Comparison of ENCODE assay signal across 8 cellular contexts in the genomic region with DNA sequence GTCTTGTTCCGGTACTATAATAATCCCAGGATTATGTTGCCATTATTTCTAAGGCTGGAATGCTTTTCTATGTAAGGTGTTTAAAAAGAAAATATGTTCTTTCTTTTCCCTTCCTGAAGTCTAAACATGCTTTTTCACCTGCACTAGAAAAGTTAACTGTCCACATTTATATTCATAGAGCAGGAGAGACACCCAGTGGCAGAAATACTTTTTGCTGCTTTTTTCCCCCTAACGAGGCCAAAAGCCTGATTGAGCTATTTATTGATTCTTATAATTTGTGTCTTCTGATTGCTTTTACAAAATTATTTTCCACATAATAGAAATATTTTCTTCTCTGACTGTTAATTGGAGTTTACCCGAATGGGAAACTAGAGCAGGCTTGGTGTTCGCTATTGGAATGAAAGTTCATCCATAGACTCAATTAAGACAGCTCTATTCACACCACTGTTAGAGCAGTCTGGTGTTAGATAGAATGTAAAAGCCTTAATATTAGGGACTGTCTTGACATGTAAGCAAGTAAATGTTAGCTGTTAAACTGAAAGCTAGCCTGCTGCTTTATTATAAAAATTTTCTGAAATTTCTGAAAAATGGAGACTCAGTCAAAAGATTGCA. TPM values are rescaled to one million over a fixed set of nuclear protein-coding genes. Genes with fewer than 3 reads are reported as not detected.
DNase-seq lines count a peak whose midpoint lies in the region; ATAC-seq, FAIRE-seq and TF ChIP-seq lines count a peak whose summit lies in the region.

No MANE protein-coding gene starts in this region.

- H3K27ac Mint-ChIP-seq in osteocyte (ENCODE audit: unreplicated experiment) (no peak overlapping the region), WTC11 (no peak overlapping the region)

- H3K36me3 Mint-ChIP-seq in osteocyte (ENCODE audit: unreplicated experiment) (peaks cover 26% of the 10 kb centered on the region), WTC11 (peaks cover 21% of the 10 kb centered on the region)

- H3F3A ChIP-seq in DOHH2 (ENCODE audit: control insufficient read depth, insufficient read depth), result no peaks in the 10 kb centered on the region

- DNase-seq in ACHN (peak; percentile 32), RKO (ENCODE audit: low spot score) (peak; percentile 48), endothelial cell of umbilical vein (ENCODE audit: low read depth, low spot score) (peak; percentile 46), osteocyte (ENCODE audit: extremely low spot score, unreplicated experiment) (no peak), WTC11 (ENCODE audit: low spot score) (no peak), HuH-7.5 (ENCODE audit: low spot score) (no peak)

- no peaks in the 10 kb centered on the region for H3K9me2 ChIP-seq in DOHH2 (replicated peaks; ENCODE audit: control insufficient read depth, low read length)

- intact Hi-C loops in endothelial cell of umbilical vein (cut with micrococcal nuclease), result loop anchor here (1.0 to 2.0 kb wide), 3 partner anchors 43 to 255 kb away; no protein-coding TSS in a partner anchor

- H3K27ac ChIP-seq in DOHH2 (ENCODE audit: low read depth, low read length) (no peak overlapping the region), endothelial cell of umbilical vein (ENCODE audit: insufficient read depth, low read depth, low read length) (no peak overlapping the region)

- H3K4me1 Mint-ChIP-seq in osteocyte (ENCODE audit: unreplicated experiment) (no peaks in the 10 kb centered on the region), WTC11 (no peaks in the 10 kb centered on the region)

- H3K4me3 ChIP-seq in DOHH2 (ENCODE audit: low read length), result no peak overlapping the region
- H3K4me3 ChIP-seq in endothelial cell of umbilical vein (replicated peaks in 1 of 3; ENCODE audit: insufficient read depth in 1 of 3, low read depth in 1 of 3, low read length in 3 of 3), result no peak overlapping the region

- H3K9ac ChIP-seq in endothelial cell of umbilical vein (replicated peaks; ENCODE audit: extremely low read depth, insufficient read depth, low read length), result no peak overlapping the region

- FAIRE-seq in endothelial cell of umbilical vein (lab: Jason Lieb, UNC), result no peak

- H3K79me2 ChIP-seq in DOHH2 (ENCODE audit: control insufficient read depth, low read length) (no peaks in the 10 kb centered on the region), endothelial cell of umbilical vein (ENCODE audit: control insufficient read depth, insufficient read depth, low read length) (no peaks in the 10 kb centered on the region)

- H3K9me3 ChIP-seq in DOHH2 (ENCODE audit: control insufficient read depth, insufficient read depth, low read length) (no peaks in the 10 kb centered on the region), endothelial cell of umbilical vein (replicated peaks; ENCODE audit: control insufficient read depth, insufficient read depth, low read length) (no peaks in the 10 kb centered on the region)

- no peak for TF ChIP-seq POLR2A in endothelial cell of umbilical vein (IDR thresholded peaks at IDR 0.05; ENCODE audit: low read depth, low read length)

- in situ Hi-C loops in ACHN (cut with HindIII; ENCODE audit: low pct_ligation_motif_present, low pct_unique_long_range_greater_than_20kb, low sequenced_read_pairs), result no loop called here

- dilution Hi-C loops in endothelial cell of umbilical vein (cut with MboI; ENCODE audit: extremely low pct_ligation_motif_present, low sequenced_read_pairs), result no loop called here

- H3K27me3 ChIP-seq in DOHH2 (ENCODE audit: control insufficient read depth, low read length), result no peaks in the 10 kb centered on the region
- no peaks in the 10 kb centered on the region for H3K27me3 ChIP-seq in endothelial cell of umbilical vein (ENCODE audit: control insufficient read depth in 2 of 2, insufficient read depth in 2 of 2, low read length in 2 of 2)

- H3K27me3 Mint-ChIP-seq in osteocyte (ENCODE audit: unreplicated experiment), result no peaks in the 10 kb centered on the region
- H3K27me3 Mint-ChIP-seq in WTC11 (ENCODE audit: low read depth), result no peaks in the 10 kb centered on the region

- H2AFZ ChIP-seq in endothelial cell of umbilical vein (ENCODE audit: low read depth, low read length), result no peak overlapping the region

- no peaks in the 10 kb centered on the region for H3K9me3 Mint-ChIP-seq in osteocyte (ENCODE audit: unreplicated experiment)
- H3K9me3 Mint-ChIP-seq in WTC11, result no peaks in the 10 kb centered on the region

- CTCF ChIA-PET in endothelial cell of umbilical vein (lab: Charles Lee), result interaction anchor here (0.5 to 9.5 kb wide), 35 partner anchors 9 to 787 kb away, joined by 3 to 415 read pairs (median 5); a partner anchor contains a TSS
- CTCF ChIA-PET in WTC11 (lab: Charles Lee), result interaction anchor here (0.6 to 2.3 kb wide), 27 partner anchors 12 to 351 kb away, joined by 3 to 26 read pairs (median 4); a partner anchor contains a TSS

- peaks cover 43% of the 10 kb centered on the region for H3K36me3 ChIP-seq in DOHH2 (ENCODE audit: control insufficient read depth, low read length)
- peaks cover 2 to 3% of the 10 kb centered on the region in 2 experiments for H3K36me3 ChIP-seq in endothelial cell of umbilical vein (ENCODE audit: control insufficient read depth in 2 of 2, extremely low read depth in 1 of 2, insufficient read depth in 2 of 2, low read length in 2 of 2)

- POLR2A ChIA-PET in endothelial cell of umbilical vein (lab: Charles Lee), result interaction anchor here (0.6 kb wide), 1 partner anchor 749 kb away, joined by 4 read pairs; no protein-coding TSS in a partner anchor
- POLR2A ChIA-PET in WTC11 (lab: Charles Lee), result no interaction called here

- TF ChIP-seq CTCF in DOHH2 (IDR thresholded peaks at IDR 0.05; ENCODE audit: low read depth, low read length, poor library complexity, severe bottlenecking) (peak; percentile 70), endothelial cell of umbilical vein (IDR thresholded peaks at IDR 0.05; ENCODE audit: extremely low read depth in 1 of 2, insufficient read depth in 1 of 2, low read depth in 1 of 2, low read length in 2 of 2) (peak; percentile 30 to 34), osteocyte (IDR thresholded peaks at IDR 0.05) (peak; percentile 68), WTC11 (IDR thresholded peaks at IDR 0.05) (no peak)

- BruUV-seq in endothelial cell of umbilical vein (replicated peaks; lab: Mats Ljungman, UMichigan), result no TSS peak

- H4K20me1 ChIP-seq in DOHH2 (ENCODE audit: control insufficient read depth, insufficient read depth, low read depth, low read length) (no peaks in the 10 kb centered on the region; the same call in 1 of the 2 replicates), endothelial cell of umbilical vein (replicated peaks; ENCODE audit: control insufficient read depth, extremely low read depth, insufficient read depth, low read length) (no peaks in the 10 kb centered on the region)

- H3K4me3 Mint-ChIP-seq in osteocyte (ENCODE audit: unreplicated experiment) (no peak overlapping the region), WTC11 (no peak overlapping the region)

- no peaks in the 10 kb centered on the region for H3K9me1 ChIP-seq in endothelial cell of umbilical vein (replicated peaks; ENCODE audit: control insufficient read depth, extremely low read depth, insufficient read depth, low read length)

- H3K4me2 ChIP-seq in DOHH2 (ENCODE audit: low read length) (no peak overlapping the region), endothelial cell of umbilical vein (ENCODE audit: insufficient read depth, low read length) (no peak overlapping the region)

- H3K4me1 ChIP-seq in DOHH2 (ENCODE audit: control insufficient read depth, low read length), result no peaks in the 10 kb centered on the region
- peaks cover 6% of the 10 kb centered on the region for H3K4me1 ChIP-seq in endothelial cell of umbilical vein (ENCODE audit: control insufficient read depth, extremely low read depth, insufficient read depth, low read length)

- peak; percentile 58 for ATAC-seq in HG02885 (IDR thresholded peaks at IDR 0.05; ENCODE audit: poor library complexity, unreplicated experiment)
- ATAC-seq in WTC11, result no peak

TF ChIP-seq in endothelial cell of umbilical vein, 7 proteins besides CTCF, POLR2A, EP300 and RAD21 (continues in another document):
- TF ChIP-seq FOS (IDR thresholded peaks at IDR 0.05; ENCODE audit: borderline replicate concordance, insufficient read depth, low read length) (no peak), MYC (IDR thresholded peaks at IDR 0.05; ENCODE audit: low read depth, low read length) (no peak), GATA2 (IDR thresholded peaks at IDR 0.05; ENCODE audit: insufficient read depth, insufficient read length, low read depth, low read length) (no peak), EZH2 (IDR thresholded peaks at IDR 0.05; ENCODE audit: borderline replicate concordance, low read depth, low read length, severe bottlenecking) (no peak)

RNA-seq across cellular contexts. Expression of a gene that starts 15.8 kb away (rescaled TPM):
- total RNA-seq in endothelial cell of umbilical vein, result 8.3 and 8.9 TPM in 2 replicates
- polyA plus RNA-seq in endothelial cell of umbilical vein, result 2.5 and 3.1 TPM in 2 replicates
- polyA plus RNA-seq in endothelial cell of umbilical vein (2011; cell fraction: cytosol; rRNA removed), result 2.5 and 2.9 TPM in 2 replicates
- polyA plus RNA-seq in endothelial cell of umbilical vein (2011; cell fraction: nucleus; rRNA removed), result 5.1 and 5.9 TPM in 2 replicates
- 5.4 and 6.5 TPM in 2 replicates for polyA plus RNA-seq in endothelial cell of umbilical vein (2012)
- polyA minus RNA-seq in endothelial cell of umbilical vein, result 8.2 and 9.5 TPM in 2 replicates
- 3.8 TPM for polyA minus RNA-seq in endothelial cell of umbilical vein (2011; cell fraction: cytosol; rRNA and poly(A)+ RNA removed)
- polyA minus RNA-seq in endothelial cell of umbilical vein (2011; cell fraction: nucleus; rRNA and poly(A)+ RNA removed), result 6.6 and 9.9 TPM in 2 replicates
- total RNA-seq in osteocyte, result 6.5 and 6.7 TPM in 2 replicates
- total RNA-seq in WTC11 (2021), result 4.5 to 5.0 TPM (median 5.0 TPM) in 3 replicates

RNA-seq across cellular contexts. Expression of a gene that starts 21.5 kb away (rescaled TPM):
- 8.7 and 9.3 TPM in 2 replicates for total RNA-seq in endothelial cell of umbilical vein
- polyA plus RNA-seq in endothelial cell of umbilical vein, result 5.8 and 7.3 TPM in 2 replicates
- 9.0 and 10.2 TPM in 2 replicates for polyA plus RNA-seq in endothelial cell of umbilical vein (2011; cell fraction: cytosol; rRNA removed)
- polyA plus RNA-seq in endothelial cell of umbilical vein (2011; cell fraction: nucleus; rRNA removed), result 13.1 and 13.8 TPM in 2 replicates
- 8.3 and 10.6 TPM in 2 replicates for polyA plus RNA-seq in endothelial cell of umbilical vein (2012)
- 8.3 and 13.4 TPM in 2 replicates for polyA minus RNA-seq in endothelial cell of umbilical vein
- 6.1 TPM for polyA minus RNA-seq in endothelial cell of umbilical vein (2011; cell fraction: cytosol; rRNA and poly(A)+ RNA removed)
- 6.9 and 9.0 TPM in 2 replicates for polyA minus RNA-seq in endothelial cell of umbilical vein (2011; cell fraction: nucleus; rRNA and poly(A)+ RNA removed)
- total RNA-seq in osteocyte, result 7.2 and 8.2 TPM in 2 replicates
- 12.5 to 15.8 TPM (median 15.2 TPM) in 3 replicates for total RNA-seq in WTC11 (2021)

Comparison
In these comparisons a context has a peak if more than half of its experiments do, and no peak if none do; other contexts are left out.
1. DNase-seq: peak in ACHN (single experiment), RKO (single experiment) and endothelial cell of umbilical vein (single experiment); none in osteocyte (single experiment), WTC11 (single experiment) and HuH-7.5 (single experiment).